Comparison of ENCODE assay signal across 10 cellular contexts in genomic region chr1:20255666-20256065, GRCh38. TPM values are rescaled to one million over a fixed set of nuclear protein-coding genes. Genes with fewer than 3 reads are reported as not detected.
DNase-seq lines count a peak whose midpoint lies in the region; ATAC-seq, FAIRE-seq and TF ChIP-seq lines count a peak whose summit lies in the region.
"Had no signal": no experiment of that assay in that cellular context is flagged by ENCODE, and none has a peak within 500 bp of the region (broad histone marks: within the 10 kb centered on the region; RNA-seq: fewer than 3 reads in every experiment).

No MANE protein-coding gene starts in this region.

- no peak for TF ChIP-seq POLR2A in endothelial cell of umbilical vein (IDR thresholded peaks at IDR 0.05; ENCODE audit: low read depth, low read length)
- peak; percentile 64 for TF ChIP-seq POLR2A in transverse colon (IDR thresholded peaks at IDR 0.05)

- no peak overlapping the region for H3K9ac ChIP-seq in endothelial cell of umbilical vein (replicated peaks; ENCODE audit: extremely low read depth, insufficient read depth, low read length)

- H3K4me1 ChIP-seq in left ventricle myocardium inferior: peaks cover 3% of the 10 kb centered on the region
- no peaks in the 10 kb centered on the region for H3K4me1 ChIP-seq in endothelial cell of umbilical vein (ENCODE audit: control insufficient read depth, extremely low read depth, insufficient read depth, low read length)
- peaks cover 3 to 39% (median 11%) of the 10 kb centered on the region in 4 donors for H3K4me1 ChIP-seq in transverse colon

- FAIRE-seq in endothelial cell of umbilical vein (lab: Jason Lieb, UNC): no peak
- FAIRE-seq: G401.6, islet of Langerhans had no signal

- ATAC-seq in left ventricle myocardium superior: peak; percentile 43
- no peak for ATAC-seq in HG03139 (IDR thresholded peaks at IDR 0.05; ENCODE audit: unreplicated experiment)
- ATAC-seq in HG02840 (IDR thresholded peaks at IDR 0.05; ENCODE audit: low FRiP score, unreplicated experiment): no peak
- ATAC-seq in GM21423 (IDR thresholded peaks at IDR 0.05; ENCODE audit: unreplicated experiment): no peak

- no TSS peak for BruUV-seq in endothelial cell of umbilical vein (replicated peaks; lab: Mats Ljungman, UMichigan)

- in situ Hi-C loops in transverse colon (cut with MboI; ENCODE audit: low pct_ligation_motif_present in 1 of 4, low pct_unique_long_range_greater_than_20kb in 1 of 4, low sequenced_read_pairs in 3 of 4): no loop called here

- H4K20me1 ChIP-seq in endothelial cell of umbilical vein (replicated peaks; ENCODE audit: control insufficient read depth, extremely low read depth, insufficient read depth, low read length): no peaks in the 10 kb centered on the region

- dilution Hi-C loops in endothelial cell of umbilical vein (cut with MboI; ENCODE audit: extremely low pct_ligation_motif_present, low sequenced_read_pairs): no loop called here

- POLR2A ChIA-PET in endothelial cell of umbilical vein (lab: Charles Lee): no interaction called here

- H2AFZ ChIP-seq in endothelial cell of umbilical vein (ENCODE audit: low read depth, low read length): no peak overlapping the region

- peaks cover 26% of the 10 kb centered on the region for H3K27me3 ChIP-seq in left ventricle myocardium inferior (ENCODE audit: low read depth)
- peaks cover 0 to 3% of the 10 kb centered on the region in 2 experiments for H3K27me3 ChIP-seq in endothelial cell of umbilical vein (ENCODE audit: control insufficient read depth in 2 of 2, insufficient read depth in 2 of 2, low read length in 2 of 2)
- no peaks in the 10 kb centered on the region for H3K27me3 ChIP-seq in transverse colon

- no peak for DNase-seq in left ventricle myocardium superior
- no peak for DNase-seq in left ventricle myocardium inferior
- DNase-seq in NOMO-1 treated with dmso at 0.1 percent for 144 hours (lab: John Stamatoyannopoulos, UW; ENCODE audit: unreplicated experiment): peak; percentile 76
- no peak for DNase-seq in endothelial cell of umbilical vein (ENCODE audit: low read depth, low spot score)
- DNase-seq in transverse colon: peak; percentile 77

- no peak for TF ChIP-seq EP300 in transverse colon (IDR thresholded peaks at IDR 0.05; ENCODE audit: low read depth)

- H3K4me2 ChIP-seq in endothelial cell of umbilical vein (ENCODE audit: insufficient read depth, low read length): no peak overlapping the region

- H3K9me3 ChIP-seq in left ventricle myocardium inferior (replicated peaks) (no peaks in the 10 kb centered on the region), endothelial cell of umbilical vein (replicated peaks; ENCODE audit: control insufficient read depth, insufficient read depth, low read length) (no peaks in the 10 kb centered on the region), transverse colon (no peaks in the 10 kb centered on the region)

- no peak overlapping the region for H3K27ac ChIP-seq in left ventricle myocardium inferior (replicated peaks)
- no peak overlapping the region for H3K27ac ChIP-seq in endothelial cell of umbilical vein (ENCODE audit: insufficient read depth, low read depth, low read length)
- peak overlapping the region; percentile 65 to 81 (median 78) for H3K27ac ChIP-seq in transverse colon

- CTCF ChIA-PET in endothelial cell of umbilical vein (lab: Charles Lee): no interaction called here

- 28% methylated on average over 7 of the region's 7 CpGs; no CpG with 5 or more reads in 1 of the 2 donors for WGBS in transverse colon (ENCODE audit: low coverage in 1 of 2), 2 donors

- no peaks in the 10 kb centered on the region for H3K79me2 ChIP-seq in endothelial cell of umbilical vein (ENCODE audit: control insufficient read depth, insufficient read depth, low read length)

- no peak overlapping the region for H3K4me3 ChIP-seq in left ventricle myocardium inferior
- H3K4me3 ChIP-seq in endothelial cell of umbilical vein (replicated peaks in 1 of 3; ENCODE audit: insufficient read depth in 1 of 3, low read depth in 1 of 3, low read length in 3 of 3): no peak overlapping the region
- peak overlapping the region in 1 of 4 donors; percentile 8 for H3K4me3 ChIP-seq in transverse colon

- no peaks in the 10 kb centered on the region for H3K36me3 ChIP-seq in left ventricle myocardium inferior
- H3K36me3 ChIP-seq in endothelial cell of umbilical vein (ENCODE audit: control insufficient read depth in 2 of 2, extremely low read depth in 1 of 2, insufficient read depth in 2 of 2, low read length in 2 of 2): no peaks in the 10 kb centered on the region
- H3K36me3 ChIP-seq in transverse colon: no peaks in the 10 kb centered on the region

- no peak for TF ChIP-seq CTCF in left ventricle myocardium inferior (IDR thresholded peaks at IDR 0.05; ENCODE audit: borderline replicate concordance)
- no peak for TF ChIP-seq CTCF in endothelial cell of umbilical vein (IDR thresholded peaks at IDR 0.05; ENCODE audit: extremely low read depth in 1 of 2, insufficient read depth in 1 of 2, low read depth in 1 of 2, low read length in 2 of 2)
- TF ChIP-seq CTCF in transverse colon (IDR thresholded peaks at IDR 0.05): no peak

- intact Hi-C loops in left ventricle myocardium superior (cut with micrococcal nuclease): no loop called here
- intact Hi-C loops in left ventricle myocardium inferior (cut with micrococcal nuclease): no loop called here
- intact Hi-C loops in endothelial cell of umbilical vein (cut with micrococcal nuclease): no loop called here
- intact Hi-C loops in transverse colon (cut with DNase I; ENCODE audit: low total_unique reads): no loop called here

- H3K9me1 ChIP-seq in endothelial cell of umbilical vein (replicated peaks; ENCODE audit: control insufficient read depth, extremely low read depth, insufficient read depth, low read length): no peaks in the 10 kb centered on the region

TF ChIP-seq in endothelial cell of umbilical vein, 7 proteins besides CTCF, POLR2A, EP300 and RAD21:
- TF ChIP-seq GATA2 (IDR thresholded peaks at IDR 0.05; ENCODE audit: insufficient read depth, insufficient read length, low read depth, low read length) (no peak), EZH2 (IDR thresholded peaks at IDR 0.05; ENCODE audit: borderline replicate concordance, low read depth, low read length, severe bottlenecking) (no peak), MYC (IDR thresholded peaks at IDR 0.05; ENCODE audit: low read depth, low read length) (no peak), MAX (IDR thresholded peaks at IDR 0.05; ENCODE audit: insufficient read depth, insufficient read length) (no peak), JUN (IDR thresholded peaks at IDR 0.05; ENCODE audit: borderline replicate concordance, insufficient read depth, insufficient read length, low read depth) (peak; percentile 20), FOS (IDR thresholded peaks at IDR 0.05; ENCODE audit: borderline replicate concordance, insufficient read depth, low read length) (peak; percentile 28), POLR2AphosphoS5 (IDR thresholded peaks at IDR 0.05; ENCODE audit: insufficient read depth, low read depth, low read length) (no peak)

RNA-seq across cellular contexts. Expression of gene VWA5B1, which starts 35.0 kb away (rescaled TPM):
- total RNA-seq in left ventricle myocardium superior (not detected), left ventricle myocardium inferior (0.16 TPM), endothelial cell of umbilical vein (not detected in 2 replicates), transverse colon (not detected)
- not detected in 2 replicates for polyA plus RNA-seq in endothelial cell of umbilical vein
- polyA plus RNA-seq in endothelial cell of umbilical vein (2011; cell fraction: cytosol; rRNA removed): not detected in 2 replicates
- polyA plus RNA-seq in endothelial cell of umbilical vein (2011; cell fraction: nucleus; rRNA removed): not detected in 2 replicates
- polyA plus RNA-seq in endothelial cell of umbilical vein (2012): not detected in 2 replicates
- polyA minus RNA-seq in endothelial cell of umbilical vein: not detected in 2 replicates
- not detected for polyA minus RNA-seq in endothelial cell of umbilical vein (2011; cell fraction: cytosol; rRNA and poly(A)+ RNA removed)
- not detected in 2 replicates for polyA minus RNA-seq in endothelial cell of umbilical vein (2011; cell fraction: nucleus; rRNA and poly(A)+ RNA removed)

Comparison
In these comparisons a context has a peak if more than half of its experiments do, and no peak if none do; other contexts are left out.
1. DNase-seq: peak in NOMO-1 treated with dmso at 0.1 percent for 144 hours (single experiment) and transverse colon (single experiment); none in left ventricle myocardium superior (single experiment), left ventricle myocardium inferior (single experiment) and endothelial cell of umbilical vein (single experiment).
2. H3K27ac ChIP-seq: peak in transverse colon (4 of 4); none in left ventricle myocardium inferior (single experiment) and endothelial cell of umbilical vein (single experiment).